ENCODE assay signal across 8 cellular contexts in genomic region chr9:14313951-14314423, GRCh38. TPM values are rescaled to one million over a fixed set of nuclear protein-coding genes. Genes with fewer than 3 reads are reported as not detected.
DNase-seq lines count a peak whose midpoint lies in the region; ATAC-seq, FAIRE-seq and TF ChIP-seq lines count a peak whose summit lies in the region.

Gene NFIB, minus strand, starts transcription at chr9:14314141. Its CDS starts 630 bp downstream, at chr9:14313511.

- no peaks in the 10 kb centered on the region for H3K79me2 ChIP-seq in parathyroid adenoma

- peak within 1 kb of the TSS; percentile 76 for H2AFZ ChIP-seq in parathyroid adenoma

- peak within 1 kb of the TSS; percentile 69 for H3K4me3 ChIP-seq in LNCaP clone FGC (ENCODE audit: low read depth, low read length)
- peak within 1 kb of the TSS; percentile 94 for H3K4me3 ChIP-seq in adipocyte (ENCODE audit: low read length)
- H3K4me3 ChIP-seq in parathyroid adenoma (ENCODE audit: low read depth, low read length) = peak within 1 kb of the TSS; percentile 65

- peak within 1 kb of the TSS; percentile 85 for H3K4me2 ChIP-seq in parathyroid adenoma (ENCODE audit: low read length)

- intact Hi-C loops in cardiac septum (cut with DNase I) = loop anchor here (2.0 to 10.0 kb wide), 5 partner anchors 42 to 467 kb away; no protein-coding TSS in a partner anchor

- H3K9me3 ChIP-seq in ES-I3 (ENCODE audit: control insufficient read depth, insufficient read depth, low read length) (no peaks in the 10 kb centered on the region), adipocyte (ENCODE audit: control insufficient read depth, low read length) (no peaks in the 10 kb centered on the region), parathyroid adenoma (ENCODE audit: control insufficient read depth, low read length) (no peaks in the 10 kb centered on the region)

- DNase-seq in LNCaP clone FGC (ENCODE audit: low read depth) (no peak), adipocyte (ENCODE audit: low read depth) (peak; percentile 76), cardiac septum (ENCODE audit: low spot score) (peak; percentile 76), GM12891 (ENCODE audit: insufficient read length, low spot score) (no peak)

- H3K36me3 ChIP-seq in ES-I3 (ENCODE audit: insufficient read depth, low read length) = no peaks in the 10 kb centered on the region
- H3K36me3 ChIP-seq in adipocyte (ENCODE audit: control insufficient read depth, insufficient read depth, low read length, severe bottlenecking) = no peaks in the 10 kb centered on the region
- H3K36me3 ChIP-seq in parathyroid adenoma (ENCODE audit: control insufficient read depth, insufficient read depth, low read length) = no peaks in the 10 kb centered on the region

- TF ChIP-seq POLR2A in GM12891 (IDR thresholded peaks at IDR 0.05; ENCODE audit: low read depth, low read length) = no peak

- H3K9ac ChIP-seq in ES-I3 (ENCODE audit: low read depth, low read length) = peak within 1 kb of the TSS; percentile 97
- H3K9ac ChIP-seq in adipocyte (ENCODE audit: low read length) = peak within 1 kb of the TSS; percentile 97
- H3K9ac ChIP-seq in parathyroid adenoma = no peak within 1 kb of the TSS

- no peaks in the 10 kb centered on the region for H3K27me3 ChIP-seq in adipocyte (replicated peaks; ENCODE audit: control insufficient read depth, insufficient read depth, low read length)
- H3K27me3 ChIP-seq in parathyroid adenoma (ENCODE audit: control insufficient read depth, insufficient read depth, low read length) = peaks cover 4% of the 10 kb centered on the region

- H3K27ac ChIP-seq in parathyroid adenoma = peak within 1 kb of the TSS; percentile 66

- TF ChIP-seq CTCF in LNCaP clone FGC (IDR thresholded peaks at IDR 0.05; ENCODE audit: control insufficient read depth, extremely low read depth, insufficient read depth) (no peak), parathyroid adenoma (IDR thresholded peaks at IDR 0.05) (no peak)

- FAIRE-seq in GM12891 (lab: Jason Lieb, UNC) = no peak

- ATAC-seq in HG03039 (IDR thresholded peaks at IDR 0.05; ENCODE audit: unreplicated experiment) = no peak
- no peak for ATAC-seq in HG03108 (IDR thresholded peaks at IDR 0.05; ENCODE audit: unreplicated experiment)

- H3K4me1 ChIP-seq in ES-I3 (ENCODE audit: insufficient read depth, low read length) = peaks cover 22% of the 10 kb centered on the region
- peaks cover 45% of the 10 kb centered on the region for H3K4me1 ChIP-seq in adipocyte (ENCODE audit: control insufficient read depth, insufficient read depth, low read length)
- H3K4me1 ChIP-seq in parathyroid adenoma = no peaks in the 10 kb centered on the region

TF ChIP-seq in GM12891, 5 proteins besides CTCF, POLR2A, EP300 and RAD21:
- TF ChIP-seq POU2F2 (IDR thresholded peaks at IDR 0.05; ENCODE audit: low read depth, low read length) (no peak), POLR2AphosphoS5 (IDR thresholded peaks at IDR 0.05; ENCODE audit: low read depth, low read length) (no peak), SPI1 (IDR thresholded peaks at IDR 0.05; ENCODE audit: low read depth, low read length) (no peak), TAF1 (IDR thresholded peaks at IDR 0.05; ENCODE audit: low read depth, low read length) (no peak), PAX5 (IDR thresholded peaks at IDR 0.05; ENCODE audit: insufficient read depth, low read length, severe bottlenecking) (no peak)
TF ChIP-seq in GM12891: peak in this region for 0.

RNA-seq across cellular contexts. Expression of gene NFIB, which starts in this region (rescaled TPM):
- total RNA-seq in cardiac septum = 129 TPM
- 0.08 TPM for polyA plus RNA-seq in GM12891 (2012; ENCODE audit: low read depth, missing spikeins)

Comparison
In these comparisons a context has a peak if more than half of its experiments do, and no peak if none do; other contexts are left out.
1. DNase-seq: peak in adipocyte (single experiment) and cardiac septum (single experiment); none in LNCaP clone FGC (single experiment) and GM12891 (single experiment).
2. Peak in every context shown above with its lines, with median percentiles within 50 percentile points of each other: H3K4me3 ChIP-seq.